22 cellular contexts compared by ENCODE assay signal in genomic region chr10:33235271-33235884, GRCh38.
A peak's percentile ranks its signal among the peaks of the same experiment; 100 is the strongest.
DNase-seq lines count a peak whose midpoint lies in the region; ATAC-seq and TF ChIP-seq lines count a peak whose summit lies in the region.
"Had no signal": no experiment of that assay in that cellular context is flagged by ENCODE, and none has a peak within 500 bp of the region (broad histone marks: within the 10 kb centered on the region; RNA-seq: fewer than 3 reads in every experiment).

No MANE protein-coding gene starts in this region.

- H3K27ac Mint-ChIP-seq in progenitor cell of endocrine pancreas, result peak overlapping the region; percentile 68
- no peak overlapping the region for H3K27ac Mint-ChIP-seq in activated naive CD8-positive, alpha-beta T cell treated with anti-CD3 and anti-CD28 coated beads for 36 hours
- H3K27ac Mint-ChIP-seq: activated naive CD8-positive, alpha-beta T cell treated with anti-CD3 and anti-CD28 coated beads, Interleukin-2, amount 10 ng/mL, durations not matched to agents 7 days and 5 days; immature natural killer cell; T-helper 17 cell had no signal

- peak overlapping the region; percentile 13 for H3K9ac ChIP-seq in adipocyte (ENCODE audit: low read length)

- ATAC-seq in gastroesophageal sphincter (no peak), GM18498 (IDR thresholded peaks at IDR 0.05; ENCODE audit: unreplicated experiment) (no peak)
- ATAC-seq: left lung, T-helper 17 cell had no signal

- H3K27me3 Mint-ChIP-seq in progenitor cell of endocrine pancreas, result no peaks in the 10 kb centered on the region
- H3K27me3 Mint-ChIP-seq in activated naive CD8-positive, alpha-beta T cell treated with anti-CD3 and anti-CD28 coated beads for 36 hours, result no peaks in the 10 kb centered on the region

- no peak for TF ChIP-seq POLR2A in gastroesophageal sphincter (IDR thresholded peaks at IDR 0.05)

- no peak for DNase-seq in adipocyte (ENCODE audit: low read depth)
- no peak for DNase-seq in progenitor cell of endocrine pancreas (ENCODE audit: low spot score, unreplicated experiment)
- no peak for DNase-seq in putamen (ENCODE audit: low spot score)
- no peak for DNase-seq in stimulated activated CD8-positive, alpha-beta memory T cell treated with anti-CD3 and anti-CD28 coated beads, Interleukin-4, amount 100 ng/mL, for 48 hours
- DNase-seq in activated naive CD8-positive, alpha-beta T cell treated with anti-CD3 and anti-CD28 coated beads for 36 hours, result no peak
- DNase-seq: activated CD4-positive, alpha-beta T cell treated with anti-CD3 and anti-CD28 coated beads, Interleukin-2, amount 50 U/mL, for 1 hour; activated naive CD8-positive, alpha-beta T cell treated with anti-CD3 and anti-CD28 coated beads, Interleukin-2, amount 10 ng/mL, durations not matched to agents 7 days and 5 days; C1 segment of cervical spinal cord; cortex of kidney; EL; H7; immature natural killer cell; left lung; NCI-H2081; NCI-H345; PC-9; stimulated activated CD4-positive, alpha-beta T cell treated with anti-CD3 and anti-CD28 coated beads, Interleukin-15, amount 100 ng/mL, for 24 hours; T-helper 17 cell had no signal

- H2AFZ ChIP-seq in ACC112 (ENCODE audit: low read length, unreplicated experiment), result no peak overlapping the region
- H2AFZ ChIP-seq: PC-9 had no signal

- peaks cover 31% of the 10 kb centered on the region for H3K79me2 ChIP-seq in ACC112 (ENCODE audit: control insufficient read depth, insufficient read depth, low read length, unreplicated experiment)

- TF ChIP-seq EP300 in gastroesophageal sphincter (IDR thresholded peaks at IDR 0.05), result no peak

- no peaks in the 10 kb centered on the region for H3K9me3 ChIP-seq in adipocyte (ENCODE audit: control insufficient read depth, low read length)
- H3K9me3 ChIP-seq in gastroesophageal sphincter, result no peaks in the 10 kb centered on the region
- H3K9me3 ChIP-seq: left lung, SJSA1 had no signal

- H3K36me3 Mint-ChIP-seq in progenitor cell of endocrine pancreas (ENCODE audit: insufficient read depth), result peaks cover 9% of the 10 kb centered on the region
- H3K36me3 Mint-ChIP-seq in activated naive CD8-positive, alpha-beta T cell treated with anti-CD3 and anti-CD28 coated beads for 36 hours, result no peaks in the 10 kb centered on the region
- H3K36me3 Mint-ChIP-seq: activated naive CD8-positive, alpha-beta T cell treated with anti-CD3 and anti-CD28 coated beads, Interleukin-2, amount 10 ng/mL, durations not matched to agents 7 days and 5 days; immature natural killer cell had no signal

- whole genome bisulfite sequencing in gastroesophageal sphincter (ENCODE audit: low coverage in 1 of 2), 2 donors, result 36 to 53% methylated on average over 7 of the region's 7 CpGs

- H3K27ac ChIP-seq in ACC112 (ENCODE audit: low read depth, low read length), result peak overlapping the region; percentile 25
- H3K27ac ChIP-seq in gastroesophageal sphincter, result peak overlapping the region; percentile 21 to 66 (median 54)
- H3K27ac ChIP-seq: PC-9, SJSA1 had no signal

- H3K27me3 ChIP-seq in ACC112 (ENCODE audit: insufficient read depth, low read length), result no peaks in the 10 kb centered on the region
- H3K27me3 ChIP-seq in adipocyte (replicated peaks; ENCODE audit: control insufficient read depth, insufficient read depth, low read length), result no peaks in the 10 kb centered on the region
- no peaks in the 10 kb centered on the region for H3K27me3 ChIP-seq in gastroesophageal sphincter
- H3K27me3 ChIP-seq: left lung, SJSA1 had no signal

- peaks cover 28% of the 10 kb centered on the region for H3K36me3 ChIP-seq in ACC112 (ENCODE audit: insufficient read depth, low read length)
- peaks cover 48% of the 10 kb centered on the region for H3K36me3 ChIP-seq in adipocyte (ENCODE audit: control insufficient read depth, insufficient read depth, low read length, severe bottlenecking)
- peaks cover 0 to 8% of the 10 kb centered on the region in 2 donors for H3K36me3 ChIP-seq in gastroesophageal sphincter
- H3K36me3 ChIP-seq: left lung had no signal

- H3K9me3 Mint-ChIP-seq in progenitor cell of endocrine pancreas (ENCODE audit: low read depth), result no peaks in the 10 kb centered on the region
- H3K9me3 Mint-ChIP-seq in activated naive CD8-positive, alpha-beta T cell treated with anti-CD3 and anti-CD28 coated beads for 36 hours, result no peaks in the 10 kb centered on the region
- H3K9me3 Mint-ChIP-seq: activated naive CD8-positive, alpha-beta T cell treated with anti-CD3 and anti-CD28 coated beads, Interleukin-2, amount 10 ng/mL, durations not matched to agents 7 days and 5 days; immature natural killer cell had no signal

- no peak overlapping the region for H3K4me3 Mint-ChIP-seq in progenitor cell of endocrine pancreas (ENCODE audit: low read depth)
- no peak overlapping the region for H3K4me3 Mint-ChIP-seq in activated naive CD8-positive, alpha-beta T cell treated with anti-CD3 and anti-CD28 coated beads for 36 hours
- H3K4me3 Mint-ChIP-seq: activated naive CD8-positive, alpha-beta T cell treated with anti-CD3 and anti-CD28 coated beads, Interleukin-2, amount 10 ng/mL, durations not matched to agents 7 days and 5 days; immature natural killer cell; T-helper 17 cell had no signal

- no peak overlapping the region for H3K4me3 ChIP-seq in ACC112 (ENCODE audit: low read depth, low read length)
- H3K4me3 ChIP-seq in adipocyte (ENCODE audit: low read length), result no peak overlapping the region
- H3K4me3 ChIP-seq in gastroesophageal sphincter, result no peak overlapping the region
- H3K4me3 ChIP-seq: left lung, PC-9, SJSA1 had no signal

- H3K4me1 Mint-ChIP-seq in progenitor cell of endocrine pancreas (ENCODE audit: low read depth), result peaks cover 55% of the 10 kb centered on the region
- no peaks in the 10 kb centered on the region for H3K4me1 Mint-ChIP-seq in activated naive CD8-positive, alpha-beta T cell treated with anti-CD3 and anti-CD28 coated beads for 36 hours
- H3K4me1 Mint-ChIP-seq: activated naive CD8-positive, alpha-beta T cell treated with anti-CD3 and anti-CD28 coated beads, Interleukin-2, amount 10 ng/mL, durations not matched to agents 7 days and 5 days; immature natural killer cell; T-helper 17 cell had no signal

- TF ChIP-seq CTCF in gastroesophageal sphincter (IDR thresholded peaks at IDR 0.05) (no peak), progenitor cell of endocrine pancreas (IDR thresholded peaks at IDR 0.05; ENCODE audit: unreplicated experiment) (no peak)

- H3K4me1 ChIP-seq in ACC112 (ENCODE audit: control insufficient read depth, insufficient read depth, low read length, unreplicated experiment) (peaks cover 72% of the 10 kb centered on the region), adipocyte (ENCODE audit: control insufficient read depth, insufficient read depth, low read length) (peaks cover 62% of the 10 kb centered on the region), gastroesophageal sphincter (peaks cover 3 to 30% (median 7%) of the 10 kb centered on the region in 3 donors)
